33 cellular contexts compared by ENCODE assay signal in genomic region chr4:75469896-75470295, GRCh38.
"Had no signal": no experiment of that assay in that cellular context is flagged by ENCODE, and none has a peak within 500 bp of the region (broad histone marks: within the 10 kb centered on the region; RNA-seq: fewer than 3 reads in every experiment).

No MANE protein-coding gene starts in this region.

- H3K27ac ChIP-seq: brain microvascular endothelial cell, Peyer's patch, SJSA1 had no signal

- H3K9me2 ChIP-seq: SK-N-SH had no signal

- H3K4me2 ChIP-seq: SK-N-SH had no signal

- DNase-seq: activated CD4-positive, alpha-beta memory T cell treated with anti-CD3 and anti-CD28 coated beads for 36 hours; activated CD4-positive, alpha-beta T cell treated with anti-CD3 and anti-CD28 coated beads for 4 hours; activated CD4-positive, alpha-beta T cell treated with anti-CD3 and anti-CD28 coated beads, Interleukin-2, amount 50 U/mL, for 1 hour; activated CD4-positive, CD25-positive, alpha-beta regulatory T cell treated with anti-CD3 and anti-CD28 coated beads, Interleukin-2, amount 50 U/mL, for 72 hours; activated CD8-positive, alpha-beta memory T cell treated with anti-CD3 and anti-CD28 coated beads, Interleukin-2, amount 50 U/mL, for 4 hours; activated naive CD4-positive, alpha-beta T cell; activated naive CD4-positive, alpha-beta T cell treated with anti-CD3 and anti-CD28 coated beads, Interleukin-2, amount 50 U/mL, for 16 hours; activated naive CD8-positive, alpha-beta T cell treated with anti-CD3 and anti-CD28 coated beads, Interleukin-2, amount 50 U/mL, for 24 hours; activated T-cell treated with anti-CD3 and anti-CD28 coated beads for 4 hours; activated T-cell treated with anti-CD3 and anti-CD28 coated beads, Interleukin-2, amount 50 U/mL, for 4 hours; amniotic stem cell; aorta; brain microvascular endothelial cell; central memory CD4-positive, alpha-beta T cell; NCI-H1048; NCI-H1105 treated with DMSO at 0.1 percent for 48 hours; NCI-H1436; NCI-H1694; NCI-H1930; NCI-H2081 treated with DMSO at 0.1 percent for 48 hours; NCI-H226; NCI-H446 treated with DMSO at 0.1 percent for 48 hours; NCI-H524; NCI-H748 treated with DMSO at 0.1 percent for 48 hours; NK-92 treated with Interleukin-12 subunit alpha and Interleukin-12 subunit beta, amount 100 ng/mL, for 24 hours; PC-3; Peyer's patch; RPMI8226; SHP77 treated with DMSO at 0.1 percent for 48 hours; SK-N-SH had no signal

- FAIRE-seq: colon had no signal

- H3K4me1 ChIP-seq: Peyer's patch, SJSA1 had no signal

- H3K9me3 ChIP-seq: Peyer's patch, SJSA1, SK-N-SH had no signal

- ATAC-seq: activated naive CD8-positive, alpha-beta T cell treated with anti-CD3 and anti-CD28 coated beads, Interleukin-2, amount 50 U/mL, for 24 hours; activated T-cell treated with anti-CD3 and anti-CD28 coated beads, Interleukin-2, amount 50 U/mL, for 4 hours; PC-3; WTC11 had no signal

- H3K27me3 ChIP-seq: brain microvascular endothelial cell, Peyer's patch, SJSA1 had no signal

- H3K36me3 ChIP-seq: brain microvascular endothelial cell, Peyer's patch, SJSA1 had no signal

- H3K4me3 ChIP-seq: Peyer's patch, SJSA1 had no signal

- H3K9ac ChIP-seq: SK-N-SH had no signal
